In genomic region chr3:156826144-156826895, GRCh38 we compare ENCODE assay signal across 8 cellular contexts. TPM values are rescaled to one million over a fixed set of nuclear protein-coding genes. Genes with fewer than 3 reads are reported as not detected.
A peak's percentile ranks its signal among the peaks of the same experiment; 100 is the strongest.
DNase-seq lines count a peak whose midpoint lies in the region; ATAC-seq, FAIRE-seq and TF ChIP-seq lines count a peak whose summit lies in the region.

TSS of gene LEKR1 (plus strand) at chr3:156826353. CDS start at chr3:156829330, 2,977 bp downstream.

- no peak for TF ChIP-seq EP300 in A549 (IDR thresholded peaks at IDR 0.05)

- H3K4me3 ChIP-seq in A549, result peak within 1 kb of the TSS; percentile 54
- H3K4me3 ChIP-seq in colonic mucosa, result peak within 1 kb of the TSS; percentile 69

- POLR2A ChIA-PET in A549 (lab: Yijun Ruan, JAX), result interaction anchor here (0.7 to 2.2 kb wide), 7 partner anchors 8 to 263 kb away, joined by 3 to 9 read pairs (median 4); partner anchors contain the start of gene TIPARP

- H3K4me2 ChIP-seq in A549, result peak within 1 kb of the TSS; percentile 88

- peak; percentile 62 for TF ChIP-seq POLR2A in A549 (IDR thresholded peaks at IDR 0.05; ENCODE audit: low read length)
- TF ChIP-seq POLR2A in GM18526 (IDR thresholded peaks at IDR 0.05; ENCODE audit: extremely low read depth, insufficient read length), result peak; percentile 86

- H3K4me1 ChIP-seq in A549, result peaks cover 11% of the 10 kb centered on the region
- H3K4me1 ChIP-seq in colonic mucosa, result no peaks in the 10 kb centered on the region

- H3K36me3 ChIP-seq in colonic mucosa, result no peaks in the 10 kb centered on the region

- FAIRE-seq in A549 (lab: Jason Lieb, UNC), result no peak

- intact Hi-C loops in colonic mucosa (cut with DNase I) (loop anchor here (5.0 to 10.0 kb wide), 3 partner anchors 154 to 272 kb away; partner anchors contain the start of genes SSR3 and TIPARP), left colon (cut with DNase I, micrococcal nuclease) (loop anchor here in 1 of 2 donors (5.0 to 10.0 kb wide), 2 partner anchors 256 to 272 kb away; partner anchors contain the start of gene SSR3)

- ATAC-seq in A549, result peak; percentile 91 to 95
- peak; percentile 68 for ATAC-seq in HG03060 (IDR thresholded peaks at IDR 0.05; ENCODE audit: low read depth, unreplicated experiment)
- ATAC-seq in left colon, result peak; percentile 87

- H3K27ac ChIP-seq in A549, result peak within 1 kb of the TSS; percentile 89 to 94
- peak within 1 kb of the TSS; percentile 97 for H3K27ac ChIP-seq in colonic mucosa

- CTCF ChIA-PET in A549 (lab: Yijun Ruan, JAX), result no interaction called here

- H3K9me3 ChIP-seq in A549, result no peaks in the 10 kb centered on the region
- no peaks in the 10 kb centered on the region for H3K9me3 ChIP-seq in colonic mucosa

- H3K27me3 ChIP-seq in colonic mucosa, result no peaks in the 10 kb centered on the region

- no peak for TF ChIP-seq CTCF in A549 (IDR thresholded peaks at IDR 0.05)
- TF ChIP-seq CTCF in colonic mucosa (IDR thresholded peaks at IDR 0.05), result no peak

- WGBS in A549 (ENCODE audit: missing lambda C conversion rate), result under 1% methylated on average over 35 of the region's 63 CpGs

- peak within 1 kb of the TSS; percentile 70 to 87 for H3K9ac ChIP-seq in colonic mucosa (ENCODE audit: low read depth in 2 of 2, low read length in 2 of 2)

- TF ChIP-seq RAD21 in A549 (conservative IDR thresholded peaks at IDR 0.05 in 1 of 2, IDR thresholded peaks at IDR 0.05 in 1 of 2), result no peak; a peak in 2 of 5 replicates

- DNase-seq in A549 (ENCODE audit: low read depth in 1 of 2, low spot score in 1 of 2) (peak; percentile 73 to 96), NCI-H226 (peak; percentile 94), colonic mucosa (peak; percentile 87), left colon (peak; percentile 87 to 92)
- peak; percentile 58 to 67 for DNase-seq in activated CD4-positive, alpha-beta T cell treated with anti-CD3 and anti-CD28 coated beads for 4 hours
- peak; percentile 47 to 69 for DNase-seq in stimulated activated CD4-positive, alpha-beta T cell treated with anti-CD3 and anti-CD28 coated beads, Interleukin-1b, Interleukin-23, amount 100 ng/mL, for 4 hours (ENCODE audit: low read depth in 2 of 2)

TF ChIP-seq in A549, 52 proteins besides CTCF, POLR2A, EP300 and RAD21 (continues in another document):
- TF ChIP-seq GATA3 (IDR thresholded peaks at IDR 0.05; ENCODE audit: borderline replicate concordance), result peak; percentile 22; the same call in 1 of the 2 replicates
- TF ChIP-seq NR3C1 (IDR thresholded peaks at IDR 0.05), result no peak
- TF ChIP-seq BHLHE40 (IDR thresholded peaks at IDR 0.05; ENCODE audit: low read depth, low read length), result peak; percentile 86
- no peak for TF ChIP-seq ZC3H11A (IDR thresholded peaks at IDR 0.05)
- no peak for TF ChIP-seq HEYL (CRISPR knock-in tag; IDR thresholded peaks at IDR 0.05)
- peak; percentile 34; the same call in 1 of the 3 replicates for TF ChIP-seq BCL3 (IDR thresholded peaks at IDR 0.05)
- 0 out of 2 replicates have a peak, but pooled peaks have one; percentile 14 for TF ChIP-seq PBX3 (IDR thresholded peaks at IDR 0.05)
- TF ChIP-seq SREBF2 (IDR thresholded peaks at IDR 0.05), result no peak
- TF ChIP-seq JUNB (IDR thresholded peaks at IDR 0.05), result no peak
- peak; percentile 81 to 90 for TF ChIP-seq JUN (IDR thresholded peaks at IDR 0.05)
- 0 out of 2 replicates have a peak, but pooled peaks have one; percentile 13 for TF ChIP-seq USF2 (IDR thresholded peaks at IDR 0.05)
- no peak for TF ChIP-seq EHMT2 (IDR thresholded peaks at IDR 0.05; ENCODE audit: low read depth)
- no peak for TF ChIP-seq CBX2 (IDR thresholded peaks at IDR 0.05; ENCODE audit: borderline replicate concordance, low read depth)
- no peak; the same call in 1 of the 2 replicates for TF ChIP-seq PHF8 (IDR thresholded peaks at IDR 0.05; ENCODE audit: borderline replicate concordance, low read depth)
- 0 out of 2 replicates have a peak, but pooled peaks have one; percentile 13 for TF ChIP-seq TP53 (CRISPR knock-in tag; IDR thresholded peaks at IDR 0.05)
- TF ChIP-seq NFE2L2 (conservative IDR thresholded peaks at IDR 0.05; ENCODE audit: low read length), result no peak
- TF ChIP-seq, protein P1, sequence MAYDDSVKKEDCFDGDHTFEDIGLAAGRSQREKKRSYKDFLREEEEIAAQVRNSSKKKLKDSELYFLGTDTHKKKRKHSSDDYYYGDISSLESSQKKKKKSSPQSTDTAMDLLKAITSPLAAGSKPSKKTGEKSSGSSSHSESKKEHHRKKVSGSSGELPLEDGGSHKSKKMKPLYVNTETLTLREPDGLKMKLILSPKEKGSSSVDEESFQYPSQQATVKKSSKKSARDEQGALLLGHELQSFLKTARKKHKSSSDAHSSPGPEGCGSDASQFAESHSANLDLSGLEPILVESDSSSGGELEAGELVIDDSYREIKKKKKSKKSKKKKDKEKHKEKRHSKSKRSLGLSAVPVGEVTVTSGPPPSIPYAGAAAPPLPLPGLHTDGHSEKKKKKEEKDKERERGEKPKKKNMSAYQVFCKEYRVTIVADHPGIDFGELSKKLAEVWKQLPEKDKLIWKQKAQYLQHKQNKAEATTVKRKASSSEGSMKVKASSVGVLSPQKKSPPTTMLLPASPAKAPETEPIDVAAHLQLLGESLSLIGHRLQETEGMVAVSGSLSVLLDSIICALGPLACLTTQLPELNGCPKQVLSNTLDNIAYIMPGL (CRISPR knock-in tag; IDR thresholded peaks at IDR 0.05; ENCODE audit: borderline replicate concordance), result peak; percentile 54; the same call in 1 of the 2 replicates
- TF ChIP-seq TFCP2L1 (CRISPR knock-in tag; IDR thresholded peaks at IDR 0.05), result peak; percentile 89; the same call in 1 of the 2 replicates
- no peak for TF ChIP-seq ZFP36 (IDR thresholded peaks at IDR 0.05; ENCODE audit: borderline replicate concordance, partially characterized antibody)
- peak; percentile 32; the same call in 1 of the 2 replicates for TF ChIP-seq HOXB5 (CRISPR knock-in tag; IDR thresholded peaks at IDR 0.05)
- TF ChIP-seq FOSL2 (IDR thresholded peaks at IDR 0.05), result 0 out of 2 replicates have a peak, but pooled peaks have one; percentile 18
- TF ChIP-seq FOSL2 (CRISPR knock-in tag; IDR thresholded peaks at IDR 0.05), result peak; percentile 92
- TF ChIP-seq RNF2 (IDR thresholded peaks at IDR 0.05; ENCODE audit: borderline replicate concordance, low read depth), result 0 out of 2 replicates have a peak, but pooled peaks have one; percentile 29
- TF ChIP-seq KDM5A (IDR thresholded peaks at IDR 0.05), result no peak
- TF ChIP-seq CEBPB (IDR thresholded peaks at IDR 0.05), result peak in 1 of 2 experiments; percentile 39; a peak in 1 of 4 replicates
- TF ChIP-seq HDAC2 (IDR thresholded peaks at IDR 0.05), result no peak
- no peak for TF ChIP-seq ELK1 (IDR thresholded peaks at IDR 0.05; ENCODE audit: low read depth, low read length)
- TF ChIP-seq MAX (IDR thresholded peaks at IDR 0.05), result peak; percentile 96
- no peak for TF ChIP-seq ESRRA (IDR thresholded peaks at IDR 0.05; ENCODE audit: borderline replicate concordance, low read length)
- peak; percentile 23 for TF ChIP-seq CHD2 (IDR thresholded peaks at IDR 0.05; ENCODE audit: low read length, partially characterized antibody)

RNA-seq across cellular contexts. Expression of gene LEKR1, which starts in this region (rescaled TPM):
- polyA plus RNA-seq in A549 (2011; rRNA removed) (0.69 and 1.4 TPM in 2 replicates), A549 (2017; fragmentation: RNase III; extraction: RNeasy Plus Mini Kit Qiagen cat#74134 plus additional on column Dnase treatment) (0.89 to 1.3 TPM (median 1.2 TPM) in 3 replicates)
- 0.31 and 0.32 TPM in 2 replicates for polyA plus RNA-seq in A549 (2012; cell fraction: cytosol; rRNA removed)
- polyA plus RNA-seq in A549 (2012; cell fraction: nucleus; rRNA removed), result 0.11 and 0.26 TPM in 2 replicates
- 2.8 and 3.9 TPM in 2 replicates for polyA minus RNA-seq in A549 (2011; rRNA and poly(A)+ RNA removed)
- total RNA-seq in colonic mucosa (1 to 10 TPM; 1.6 to 2.0 TPM), left colon (1 to 10 TPM; 1.1 to 2.1 TPM)

Comparison
In these comparisons a context has a peak if more than half of its experiments do, and no peak if none do; other contexts are left out.
1. Peak in every context shown above with its lines: DNase-seq, ATAC-seq, H3K4me3 ChIP-seq and H3K27ac ChIP-seq.